In genomic region chr6:27684264-27685211, GRCh38 we compare ENCODE assay signal across 8 cellular contexts.
DNase-seq lines count a peak whose midpoint lies in the region; ATAC-seq and TF ChIP-seq lines count a peak whose summit lies in the region.

No MANE protein-coding gene starts in this region.

- ATAC-seq in upper lobe of right lung: no peak

- peaks cover 9% of the 10 kb centered on the region for H3K36me3 Mint-ChIP-seq in activated naive CD4-positive, alpha-beta T cell treated with anti-CD3 and anti-CD28 coated beads for 36 hours (ENCODE audit: low read depth)

- H3K4me3 Mint-ChIP-seq in activated naive CD4-positive, alpha-beta T cell treated with anti-CD3 and anti-CD28 coated beads for 36 hours: peak overlapping the region; percentile 6

- CTCF ChIA-PET in RWPE1 (lab: Yijun Ruan, JAX): interaction anchor here (0.7 to 1.0 kb wide), 2 partner anchors 75 to 82 kb away, joined by 3 to 5 read pairs; no protein-coding TSS in a partner anchor
- CTCF ChIA-PET in activated naive CD4-positive, alpha-beta T cell treated with anti-CD3 and anti-CD28 coated beads for 36 hours (lab: Charles Lee): no interaction called here

- intact Hi-C loops in activated naive CD4-positive, alpha-beta T cell treated with anti-CD3 and anti-CD28 coated beads for 36 hours (cut with micrococcal nuclease): loop anchor here (5.0 kb wide), 5 partner anchors 53 to 522 kb away; partner anchors contain the start of gene POM121L2
- intact Hi-C loops in cardiac septum (cut with DNase I) (no loop called here), upper lobe of right lung (cut with DNase I) (no loop called here)

- H3K4me3 ChIP-seq in HUES64 (ENCODE audit: low read length): peak overlapping the region; percentile 29
- no peak overlapping the region for H3K4me3 ChIP-seq in upper lobe of right lung

- H3K9ac ChIP-seq in HUES64 (ENCODE audit: low read depth, low read length): no peak overlapping the region

- DNase-seq in DMS 273 treated with DMSO at 0.1 percent for 48 hours (lab: John Stamatoyannopoulos, UW) (peak; percentile 93), RWPE1 (ENCODE audit: low spot score) (peak; percentile 74), islet precursor cell (peak; percentile 81), cardiac septum (ENCODE audit: low spot score) (no peak), amniotic stem cell (lab: John Stamatoyannopoulos, UW) (no peak), upper lobe of right lung (no peak)
- peak; percentile 80 for DNase-seq in activated naive CD4-positive, alpha-beta T cell treated with anti-CD3 and anti-CD28 coated beads for 36 hours

- H3K36me3 ChIP-seq in HUES64 (ENCODE audit: insufficient read depth, low read length) (no peaks in the 10 kb centered on the region), upper lobe of right lung (no peaks in the 10 kb centered on the region)

- no peaks in the 10 kb centered on the region; the same call in 1 of the 2 replicates for H3K4me1 ChIP-seq in HUES64 (ENCODE audit: insufficient read depth, low read length)
- no peaks in the 10 kb centered on the region for H3K4me1 ChIP-seq in upper lobe of right lung

- H3K27me3 ChIP-seq in HUES64 (ENCODE audit: insufficient read depth, low read length) (peaks cover 27% of the 10 kb centered on the region), upper lobe of right lung (peaks cover 39% of the 10 kb centered on the region)

- POLR2A ChIA-PET in RWPE1 (lab: Yijun Ruan, JAX; ENCODE audit: low non-redundant PET): no interaction called here

- H3K9me3 Mint-ChIP-seq in activated naive CD4-positive, alpha-beta T cell treated with anti-CD3 and anti-CD28 coated beads for 36 hours: peaks cover 3% of the 10 kb centered on the region

- H3K27ac Mint-ChIP-seq in activated naive CD4-positive, alpha-beta T cell treated with anti-CD3 and anti-CD28 coated beads for 36 hours: peak overlapping the region; percentile 46

- H3K27me3 Mint-ChIP-seq in activated naive CD4-positive, alpha-beta T cell treated with anti-CD3 and anti-CD28 coated beads for 36 hours (ENCODE audit: low read depth): peaks cover 52% of the 10 kb centered on the region

- TF ChIP-seq CTCF in RWPE1 (conservative IDR thresholded peaks at IDR 0.05; ENCODE audit: low read depth) (no peak), upper lobe of right lung (IDR thresholded peaks at IDR 0.05) (no peak)

- H3K27ac ChIP-seq in HUES64 (ENCODE audit: low read depth, low read length) (no peak overlapping the region), RWPE1 (no peak overlapping the region), upper lobe of right lung (no peak overlapping the region)

- peaks cover 33% of the 10 kb centered on the region for H3K4me1 Mint-ChIP-seq in activated naive CD4-positive, alpha-beta T cell treated with anti-CD3 and anti-CD28 coated beads for 36 hours (ENCODE audit: low read depth)

- H3K9me3 ChIP-seq in HUES64 (ENCODE audit: insufficient read depth, low read depth, low read length): no peaks in the 10 kb centered on the region
- H3K9me3 ChIP-seq in upper lobe of right lung: no peaks in the 10 kb centered on the region

- WGBS in HUES64: 42% methylated on average over 34 of the region's 34 CpGs

Comparison
In these comparisons a context has a peak if more than half of its experiments do, and no peak if none do; other contexts are left out.
1. DNase-seq: peak in DMS 273 treated with DMSO at 0.1 percent for 48 hours (single experiment), RWPE1 (single experiment), activated naive CD4-positive, alpha-beta T cell treated with anti-CD3 and anti-CD28 coated beads for 36 hours (single experiment) and islet precursor cell (single experiment); none in cardiac septum (single experiment), amniotic stem cell (single experiment) and upper lobe of right lung (single experiment).